ENCODE assay signal across 1 cellular context in the genomic region with DNA sequence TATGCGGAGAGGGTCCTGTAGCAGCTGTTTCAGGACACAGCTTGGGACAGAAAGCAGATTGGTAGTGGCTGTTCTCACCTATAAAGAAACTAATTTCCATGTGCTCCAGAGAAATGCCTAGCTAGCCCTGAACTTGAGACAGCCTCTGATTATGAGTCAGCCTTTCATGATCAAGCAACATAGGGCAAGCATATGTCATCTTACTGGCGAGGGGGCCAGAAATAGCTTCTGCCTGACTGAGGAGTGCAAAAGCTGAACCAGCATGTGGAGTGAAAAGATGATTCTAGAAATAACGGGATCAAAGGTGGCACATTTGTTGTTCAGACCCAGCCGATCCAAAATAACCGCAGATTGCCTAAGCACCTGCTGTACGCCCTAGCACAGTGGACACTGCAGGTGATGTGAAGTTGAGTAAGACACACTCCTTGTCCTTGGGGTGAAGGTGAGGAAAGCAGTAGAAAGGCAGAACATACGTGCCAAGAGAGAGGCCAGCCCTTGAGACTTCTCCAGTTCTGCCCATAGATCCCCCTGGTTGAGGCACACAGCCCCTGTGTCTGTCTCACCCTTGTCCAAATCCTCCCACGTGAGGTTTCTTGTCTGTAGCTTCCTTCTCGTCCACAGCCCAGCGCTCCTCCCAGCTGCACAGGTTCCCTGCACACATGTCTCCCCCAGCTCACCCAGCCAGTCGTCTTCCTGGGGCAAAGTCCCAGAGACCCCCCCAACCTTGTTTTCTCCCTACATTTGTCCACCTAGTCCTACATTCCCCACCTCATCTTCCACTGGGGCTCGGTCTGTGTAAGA.
TF ChIP-seq lines count a peak whose summit lies in the region.

No MANE protein-coding gene starts in this region.

TF ChIP-seq in K562, 482 proteins besides CTCF, POLR2A, EP300 and RAD21 (continues in another document):
- TF ChIP-seq HSF4 (CRISPR knock-in tag; IDR thresholded peaks at IDR 0.05; ENCODE audit: borderline replicate concordance), result no peak
- peak; percentile 47; the same call in 1 of the 2 replicates for TF ChIP-seq L3MBTL2 (IDR thresholded peaks at IDR 0.05)
- TF ChIP-seq HMG20B (CRISPR knock-in tag; IDR thresholded peaks at IDR 0.05), result no peak
- TF ChIP-seq, protein P1, sequence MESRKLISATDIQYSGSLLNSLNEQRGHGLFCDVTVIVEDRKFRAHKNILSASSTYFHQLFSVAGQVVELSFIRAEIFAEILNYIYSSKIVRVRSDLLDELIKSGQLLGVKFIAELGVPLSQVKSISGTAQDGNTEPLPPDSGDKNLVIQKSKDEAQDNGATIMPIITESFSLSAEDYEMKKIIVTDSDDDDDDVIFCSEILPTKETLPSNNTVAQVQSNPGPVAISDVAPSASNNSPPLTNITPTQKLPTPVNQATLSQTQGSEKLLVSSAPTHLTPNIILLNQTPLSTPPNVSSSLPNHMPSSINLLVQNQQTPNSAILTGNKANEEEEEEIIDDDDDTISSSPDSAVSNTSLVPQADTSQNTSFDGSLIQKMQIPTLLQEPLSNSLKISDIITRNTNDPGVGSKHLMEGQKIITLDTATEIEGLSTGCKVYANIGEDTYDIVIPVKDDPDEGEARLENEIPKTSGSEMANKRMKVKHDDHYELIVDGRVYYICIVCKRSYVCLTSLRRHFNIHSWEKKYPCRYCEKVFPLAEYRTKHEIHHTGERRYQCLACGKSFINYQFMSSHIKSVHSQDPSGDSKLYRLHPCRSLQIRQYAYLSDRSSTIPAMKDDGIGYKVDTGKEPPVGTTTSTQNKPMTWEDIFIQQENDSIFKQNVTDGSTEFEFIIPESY (CRISPR knock-in tag; IDR thresholded peaks at IDR 0.05), result no peak
- no peak for TF ChIP-seq ZBTB5 (IDR thresholded peaks at IDR 0.05)
- TF ChIP-seq ZNF124 (CRISPR knock-in tag; IDR thresholded peaks at IDR 0.05), result no peak
- TF ChIP-seq, protein P2, sequence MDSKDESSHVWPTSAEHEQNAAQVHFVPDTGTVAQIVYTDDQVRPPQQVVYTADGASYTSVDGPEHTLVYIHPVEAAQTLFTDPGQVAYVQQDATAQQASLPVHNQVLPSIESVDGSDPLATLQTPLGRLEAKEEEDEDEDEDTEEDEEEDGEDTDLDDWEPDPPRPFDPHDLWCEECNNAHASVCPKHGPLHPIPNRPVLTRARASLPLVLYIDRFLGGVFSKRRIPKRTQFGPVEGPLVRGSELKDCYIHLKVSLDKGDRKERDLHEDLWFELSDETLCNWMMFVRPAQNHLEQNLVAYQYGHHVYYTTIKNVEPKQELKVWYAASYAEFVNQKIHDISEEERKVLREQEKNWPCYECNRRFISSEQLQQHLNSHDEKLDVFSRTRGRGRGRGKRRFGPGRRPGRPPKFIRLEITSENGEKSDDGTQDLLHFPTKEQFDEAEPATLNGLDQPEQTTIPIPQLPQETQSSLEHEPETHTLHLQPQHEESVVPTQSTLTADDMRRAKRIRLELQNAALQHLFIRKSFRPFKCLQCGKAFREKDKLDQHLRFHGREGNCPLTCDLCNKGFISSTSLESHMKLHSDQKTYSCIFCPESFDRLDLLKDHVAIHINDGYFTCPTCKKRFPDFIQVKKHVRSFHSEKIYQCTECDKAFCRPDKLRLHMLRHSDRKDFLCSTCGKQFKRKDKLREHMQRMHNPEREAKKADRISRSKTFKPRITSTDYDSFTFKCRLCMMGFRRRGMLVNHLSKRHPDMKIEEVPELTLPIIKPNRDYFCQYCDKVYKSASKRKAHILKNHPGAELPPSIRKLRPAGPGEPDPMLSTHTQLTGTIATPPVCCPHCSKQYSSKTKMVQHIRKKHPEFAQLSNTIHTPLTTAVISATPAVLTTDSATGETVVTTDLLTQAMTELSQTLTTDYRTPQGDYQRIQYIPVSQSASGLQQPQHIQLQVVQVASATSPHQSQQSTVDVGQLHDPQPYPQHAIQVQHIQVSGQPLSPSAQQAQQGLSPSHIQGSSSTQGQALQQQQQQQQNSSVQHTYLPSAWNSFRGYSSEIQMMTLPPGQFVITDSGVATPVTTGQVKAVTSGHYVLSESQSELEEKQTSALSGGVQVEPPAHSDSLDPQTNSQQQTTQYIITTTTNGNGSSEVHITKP (IDR thresholded peaks at IDR 0.05; ENCODE audit: partially characterized antibody), result no peak
- no peak for TF ChIP-seq CHCHD3 (CRISPR knock-in tag; IDR thresholded peaks at IDR 0.05)
- TF ChIP-seq, protein P3, sequence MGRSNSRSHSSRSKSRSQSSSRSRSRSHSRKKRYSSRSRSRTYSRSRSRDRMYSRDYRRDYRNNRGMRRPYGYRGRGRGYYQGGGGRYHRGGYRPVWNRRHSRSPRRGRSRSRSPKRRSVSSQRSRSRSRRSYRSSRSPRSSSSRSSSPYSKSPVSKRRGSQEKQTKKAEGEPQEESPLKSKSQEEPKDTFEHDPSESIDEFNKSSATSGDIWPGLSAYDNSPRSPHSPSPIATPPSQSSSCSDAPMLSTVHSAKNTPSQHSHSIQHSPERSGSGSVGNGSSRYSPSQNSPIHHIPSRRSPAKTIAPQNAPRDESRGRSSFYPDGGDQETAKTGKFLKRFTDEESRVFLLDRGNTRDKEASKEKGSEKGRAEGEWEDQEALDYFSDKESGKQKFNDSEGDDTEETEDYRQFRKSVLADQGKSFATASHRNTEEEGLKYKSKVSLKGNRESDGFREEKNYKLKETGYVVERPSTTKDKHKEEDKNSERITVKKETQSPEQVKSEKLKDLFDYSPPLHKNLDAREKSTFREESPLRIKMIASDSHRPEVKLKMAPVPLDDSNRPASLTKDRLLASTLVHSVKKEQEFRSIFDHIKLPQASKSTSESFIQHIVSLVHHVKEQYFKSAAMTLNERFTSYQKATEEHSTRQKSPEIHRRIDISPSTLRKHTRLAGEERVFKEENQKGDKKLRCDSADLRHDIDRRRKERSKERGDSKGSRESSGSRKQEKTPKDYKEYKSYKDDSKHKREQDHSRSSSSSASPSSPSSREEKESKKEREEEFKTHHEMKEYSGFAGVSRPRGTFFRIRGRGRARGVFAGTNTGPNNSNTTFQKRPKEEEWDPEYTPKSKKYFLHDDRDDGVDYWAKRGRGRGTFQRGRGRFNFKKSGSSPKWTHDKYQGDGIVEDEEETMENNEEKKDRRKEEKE (IDR thresholded peaks at IDR 0.05; ENCODE audit: borderline replicate concordance in 1 of 2, control insufficient read depth in 1 of 2, low read depth in 2 of 2, low read length in 1 of 2), result no peak
- TF ChIP-seq SMARCA4 (IDR thresholded peaks at IDR 0.05), result peak; percentile 57; the same call in 1 of the 2 replicates
- TF ChIP-seq NCOR1 (IDR thresholded peaks at IDR 0.05), result no peak
- no peak for TF ChIP-seq ZNF165 (CRISPR knock-in tag; IDR thresholded peaks at IDR 0.05; ENCODE audit: borderline replicate concordance)
- TF ChIP-seq USF2 (CRISPR knock-in tag; IDR thresholded peaks at IDR 0.05), result no peak
- no peak for TF ChIP-seq BRF1 (IDR thresholded peaks at IDR 0.05; ENCODE audit: borderline replicate concordance, extremely low read depth, insufficient read length)
- TF ChIP-seq ZNF3 (CRISPR knock-in tag; IDR thresholded peaks at IDR 0.05), result no peak
- TF ChIP-seq, protein P4, sequence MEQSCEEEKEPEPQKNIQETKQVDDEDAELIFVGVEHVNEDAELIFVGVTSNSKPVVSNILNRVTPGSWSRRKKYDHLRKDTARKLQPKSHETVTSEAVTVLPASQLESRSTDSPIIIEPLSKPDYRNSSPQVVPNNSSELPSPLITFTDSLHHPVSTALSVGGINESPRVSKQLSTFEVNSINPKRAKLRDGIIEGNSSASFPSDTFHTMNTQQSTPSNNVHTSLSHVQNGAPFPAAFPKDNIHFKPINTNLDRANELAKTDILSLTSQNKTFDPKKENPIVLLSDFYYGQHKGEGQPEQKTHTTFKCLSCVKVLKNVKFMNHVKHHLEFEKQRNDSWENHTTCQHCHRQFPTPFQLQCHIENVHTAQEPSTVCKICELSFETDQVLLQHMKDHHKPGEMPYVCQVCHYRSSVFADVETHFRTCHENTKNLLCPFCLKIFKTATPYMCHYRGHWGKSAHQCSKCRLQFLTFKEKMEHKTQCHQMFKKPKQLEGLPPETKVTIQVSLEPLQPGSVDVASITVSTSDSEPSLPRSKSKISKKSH (CRISPR knock-in tag; IDR thresholded peaks at IDR 0.05), result no peak
- TF ChIP-seq XRCC5 (IDR thresholded peaks at IDR 0.05; ENCODE audit: low read depth, low read length), result no peak
- TF ChIP-seq, protein P5, sequence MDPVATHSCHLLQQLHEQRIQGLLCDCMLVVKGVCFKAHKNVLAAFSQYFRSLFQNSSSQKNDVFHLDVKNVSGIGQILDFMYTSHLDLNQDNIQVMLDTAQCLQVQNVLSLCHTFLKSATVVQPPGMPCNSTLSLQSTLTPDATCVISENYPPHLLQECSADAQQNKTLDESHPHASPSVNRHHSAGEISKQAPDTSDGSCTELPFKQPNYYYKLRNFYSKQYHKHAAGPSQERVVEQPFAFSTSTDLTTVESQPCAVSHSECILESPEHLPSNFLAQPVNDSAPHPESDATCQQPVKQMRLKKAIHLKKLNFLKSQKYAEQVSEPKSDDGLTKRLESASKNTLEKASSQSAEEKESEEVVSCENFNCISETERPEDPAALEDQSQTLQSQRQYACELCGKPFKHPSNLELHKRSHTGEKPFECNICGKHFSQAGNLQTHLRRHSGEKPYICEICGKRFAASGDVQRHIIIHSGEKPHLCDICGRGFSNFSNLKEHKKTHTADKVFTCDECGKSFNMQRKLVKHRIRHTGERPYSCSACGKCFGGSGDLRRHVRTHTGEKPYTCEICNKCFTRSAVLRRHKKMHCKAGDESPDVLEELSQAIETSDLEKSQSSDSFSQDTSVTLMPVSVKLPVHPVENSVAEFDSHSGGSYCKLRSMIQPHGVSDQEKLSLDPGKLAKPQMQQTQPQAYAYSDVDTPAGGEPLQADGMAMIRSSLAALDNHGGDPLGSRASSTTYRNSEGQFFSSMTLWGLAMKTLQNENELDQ (CRISPR knock-in tag; IDR thresholded peaks at IDR 0.05; ENCODE audit: borderline replicate concordance), result no peak
- peak in 1 of 2 experiments; percentile 8; a peak in 1 of 4 replicates for TF ChIP-seq NRF1 (conservative IDR thresholded peaks at IDR 0.05 in 1 of 2, IDR thresholded peaks at IDR 0.05 in 1 of 2)
- TF ChIP-seq C11orf30 (IDR thresholded peaks at IDR 0.05; ENCODE audit: low read depth), result peak; percentile 64
- no peak for TF ChIP-seq ZFP30 (CRISPR knock-in tag; IDR thresholded peaks at IDR 0.05; ENCODE audit: borderline replicate concordance)
- TF ChIP-seq, protein P6, sequence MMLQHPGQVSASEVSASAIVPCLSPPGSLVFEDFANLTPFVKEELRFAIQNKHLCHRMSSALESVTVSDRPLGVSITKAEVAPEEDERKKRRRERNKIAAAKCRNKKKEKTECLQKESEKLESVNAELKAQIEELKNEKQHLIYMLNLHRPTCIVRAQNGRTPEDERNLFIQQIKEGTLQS (IDR thresholded peaks at IDR 0.05), result peak; percentile 89
- TF ChIP-seq, protein P6 (CRISPR knock-in tag; conservative IDR thresholded peaks at IDR 0.05), result no peak
- TF ChIP-seq ZNF134 (CRISPR knock-in tag; conservative IDR thresholded peaks at IDR 0.05), result no peak
- no peak for TF ChIP-seq NFIC (IDR thresholded peaks at IDR 0.05)
- TF ChIP-seq ZNF347 (CRISPR knock-in tag; IDR thresholded peaks at IDR 0.05; ENCODE audit: low read depth), result no peak
- TF ChIP-seq SAP30 (IDR thresholded peaks at IDR 0.05; ENCODE audit: borderline replicate concordance, insufficient read depth, low read depth, low read length, poor library complexity, severe bottlenecking), result no peak
- no peak for TF ChIP-seq ZNF644 (tag; IDR thresholded peaks at IDR 0.05; ENCODE audit: low read depth)
- TF ChIP-seq FOXK1 (CRISPR knock-in tag; IDR thresholded peaks at IDR 0.05; ENCODE audit: borderline replicate concordance), result no peak
- TF ChIP-seq, protein P7, sequence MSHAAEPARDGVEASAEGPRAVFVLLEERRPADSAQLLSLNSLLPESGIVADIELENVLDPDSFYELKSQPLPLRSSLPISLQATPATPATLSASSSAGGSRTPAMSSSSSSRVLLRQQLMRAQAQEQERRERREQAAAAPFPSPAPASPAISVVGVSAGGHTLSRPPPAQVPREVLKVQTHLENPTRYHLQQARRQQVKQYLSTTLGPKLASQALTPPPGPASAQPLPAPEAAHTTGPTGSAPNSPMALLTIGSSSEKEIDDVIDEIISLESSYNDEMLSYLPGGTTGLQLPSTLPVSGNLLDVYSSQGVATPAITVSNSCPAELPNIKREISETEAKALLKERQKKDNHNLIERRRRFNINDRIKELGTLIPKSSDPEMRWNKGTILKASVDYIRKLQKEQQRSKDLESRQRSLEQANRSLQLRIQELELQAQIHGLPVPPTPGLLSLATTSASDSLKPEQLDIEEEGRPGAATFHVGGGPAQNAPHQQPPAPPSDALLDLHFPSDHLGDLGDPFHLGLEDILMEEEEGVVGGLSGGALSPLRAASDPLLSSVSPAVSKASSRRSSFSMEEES (CRISPR knock-in tag; IDR thresholded peaks at IDR 0.05), result no peak
- TF ChIP-seq DPF2 (IDR thresholded peaks at IDR 0.05), result peak; percentile 75
- TF ChIP-seq ZNF253 (CRISPR knock-in tag; conservative IDR thresholded peaks at IDR 0.05), result no peak
- TF ChIP-seq JUND (IDR thresholded peaks at IDR 0.05; ENCODE audit: borderline replicate concordance, low read depth, low read length), result peak; percentile 75; the same call in 1 of the 2 replicates
- peak; percentile 79; the same call in 2 of the 3 replicates for TF ChIP-seq JUND (tag; IDR thresholded peaks at IDR 0.05; ENCODE audit: borderline replicate concordance, low read depth, low read length)
- TF ChIP-seq RBM34 (IDR thresholded peaks at IDR 0.05; ENCODE audit: borderline replicate concordance, insufficient read depth, low read length), result no peak
- TF ChIP-seq ZNF184 (CRISPR knock-in tag; IDR thresholded peaks at IDR 0.05), result no peak
- no peak for TF ChIP-seq IFI16 (CRISPR knock-in tag; IDR thresholded peaks at IDR 0.05)
- TF ChIP-seq ESRRB (CRISPR knock-in tag; IDR thresholded peaks at IDR 0.05; ENCODE audit: borderline replicate concordance), result no peak
- TF ChIP-seq CBX2 (IDR thresholded peaks at IDR 0.05; ENCODE audit: insufficient read depth, low read length, poor library complexity, severe bottlenecking), result no peak
